ENCODE assay signal across 30 cellular contexts in genomic region chr11:33657757-33658156, GRCh38. TPM values are rescaled to one million over a fixed set of nuclear protein-coding genes. Genes with fewer than 3 reads are reported as not detected.
DNase-seq lines count a peak whose midpoint lies in the region; ATAC-seq lines count a peak whose summit lies in the region.
"Had no signal": no experiment of that assay in that cellular context is flagged by ENCODE, and none has a peak within 500 bp of the region (broad histone marks: within the 10 kb centered on the region; RNA-seq: fewer than 3 reads in every experiment).

No MANE protein-coding gene starts in this region.

- no peaks in the 10 kb centered on the region for H3K9me2 ChIP-seq in Karpas-422 (replicated peaks; ENCODE audit: insufficient read depth, low read length)

- H2BK5ac ChIP-seq in neuronal stem cell (ENCODE audit: low read length), result no peak overlapping the region

- no peak overlapping the region for H3K23ac ChIP-seq in neuronal stem cell (ENCODE audit: low read depth, low read length, poor library complexity)

- ATAC-seq in GM19395 (IDR thresholded peaks at IDR 0.05; ENCODE audit: unreplicated experiment), result no peak
- ATAC-seq: Panc1 had no signal

- no peak overlapping the region for H3K18ac ChIP-seq in neuronal stem cell (ENCODE audit: low read length)

- DNase-seq in COR-L47 (lab: John Stamatoyannopoulos, UW), result peak; percentile 43
- peak; percentile 25 for DNase-seq in Karpas-422
- DNase-seq in NCI-H345 treated with DMSO at 0.1 percent for 48 hours (lab: John Stamatoyannopoulos, UW; ENCODE audit: unreplicated experiment), result peak; percentile 48
- no peak for DNase-seq in neuronal stem cell (ENCODE audit: low spot score)
- DNase-seq in NCI-H1436 (lab: John Stamatoyannopoulos, UW), result no peak
- no peak for DNase-seq in GM03348 (ENCODE audit: low spot score)
- no peak for DNase-seq in NCI-H226
- DNase-seq: AML-193; CD4-positive, alpha-beta T cell; DMS53; EL; GDM1; GM23248; MV-4-11; NCI-H1105; NCI-H187; NCI-H2107; NCI-H526 treated with DMSO at 0.1 percent for 48 hours; SHP77; T-helper 1 cell had no signal

- no peak overlapping the region for H3K4ac ChIP-seq in neuronal stem cell (ENCODE audit: low read length)

- H2BK120ac ChIP-seq in neuronal stem cell (ENCODE audit: low read depth, low read length), result no peak overlapping the region

- no peak overlapping the region for H2AK5ac ChIP-seq in neuronal stem cell (ENCODE audit: low read depth, low read length)

- no peak overlapping the region for H4K91ac ChIP-seq in neuronal stem cell (ENCODE audit: low read depth, low read length, poor library complexity)

- H3K14ac ChIP-seq in neuronal stem cell (ENCODE audit: low read length), result peak overlapping the region; percentile 79

- H2AFZ ChIP-seq in Karpas-422 (ENCODE audit: low read length) (no peak overlapping the region), neuronal stem cell (ENCODE audit: low read length) (no peak overlapping the region)
- H2AFZ ChIP-seq: GM23248 had no signal

- H3K79me1 ChIP-seq in neuronal stem cell (ENCODE audit: low read depth, low read length), result no peaks in the 10 kb centered on the region

- no peaks in the 10 kb centered on the region for H3K36me3 ChIP-seq in Karpas-422 (ENCODE audit: insufficient read depth, low read length)
- no peaks in the 10 kb centered on the region for H3K36me3 ChIP-seq in neuronal stem cell (replicated peaks in 1 of 2; ENCODE audit: control insufficient read depth in 2 of 2, insufficient read depth in 2 of 2, low read length in 2 of 2)
- H3K36me3 ChIP-seq: BLaER1 treated with 17β-estradiol and CSF1 and Interleukin-3, amounts not matched to agents 10 nM and 100 nM had no signal

- H2BK12ac ChIP-seq in neuronal stem cell (ENCODE audit: low read length), result no peak overlapping the region

- H4K8ac ChIP-seq in neuronal stem cell (ENCODE audit: low read depth, low read length), result no peak overlapping the region

- H3K9me3 ChIP-seq in Karpas-422 (ENCODE audit: low read length) (no peaks in the 10 kb centered on the region), neuronal stem cell (replicated peaks in 1 of 2; ENCODE audit: control insufficient read depth in 2 of 2, insufficient read depth in 1 of 2, low read depth in 1 of 2, low read length in 2 of 2) (no peaks in the 10 kb centered on the region)
- H3K9me3 ChIP-seq: BLaER1 treated with 17β-estradiol and CSF1 and Interleukin-3, amounts not matched to agents 10 nM and 100 nM had no signal

- H3K27me3 ChIP-seq in Karpas-422 (ENCODE audit: low read length) (no peaks in the 10 kb centered on the region), neuronal stem cell (ENCODE audit: control insufficient read depth in 3 of 3, insufficient read depth in 3 of 3, low read depth in 1 of 3, low read length in 3 of 3) (no peaks in the 10 kb centered on the region)
- H3K27me3 ChIP-seq: BLaER1 treated with 17β-estradiol and CSF1 and Interleukin-3, amounts not matched to agents 10 nM and 100 nM had no signal

- H3K4me3 ChIP-seq in Karpas-422 (ENCODE audit: low read length) (no peak overlapping the region), neuronal stem cell (ENCODE audit: low read length in 2 of 2) (no peak overlapping the region)
- H3K4me3 ChIP-seq: BLaER1 treated with 17β-estradiol and CSF1 and Interleukin-3, amounts not matched to agents 10 nM and 100 nM; GM23248; K562 had no signal

- H2BK15ac ChIP-seq in neuronal stem cell (ENCODE audit: low read length), result no peak overlapping the region

- H3K27ac ChIP-seq in Karpas-422 (ENCODE audit: low read length) (no peak overlapping the region), neuronal stem cell (replicated peaks; ENCODE audit: low read length) (no peak overlapping the region)
- H3K27ac ChIP-seq: BLaER1 treated with 17β-estradiol and CSF1 and Interleukin-3, amounts not matched to agents 10 nM and 100 nM; GM23248; RWPE1 had no signal

- WGBS in neuronal stem cell (ENCODE audit: extremely low coverage in 2 of 2, insufficient read length in 2 of 2, insufficient replicate concordance in 1 of 2), 2 donors, result no CpG with 5 or more reads among the region's 3 CpGs

- H3K79me2 ChIP-seq in Karpas-422 (ENCODE audit: low read length), result no peaks in the 10 kb centered on the region

- H3K4me2 ChIP-seq in Karpas-422 (ENCODE audit: low read depth, low read length, poor library complexity, severe bottlenecking) (no peak overlapping the region), neuronal stem cell (ENCODE audit: insufficient read depth, low read length, poor library complexity, severe bottlenecking) (no peak overlapping the region)
- H3K4me2 ChIP-seq: BLaER1 treated with 17β-estradiol and CSF1 and Interleukin-3, amounts not matched to agents 10 nM and 100 nM had no signal

- H4K20me1 ChIP-seq in Karpas-422 (ENCODE audit: insufficient read depth, low read depth, low read length), result no peaks in the 10 kb centered on the region
- H4K20me1 ChIP-seq: BLaER1 treated with 17β-estradiol and CSF1 and Interleukin-3, amounts not matched to agents 10 nM and 100 nM had no signal

- H3K9ac ChIP-seq in Karpas-422 (ENCODE audit: low read length), result no peak overlapping the region
- no peak overlapping the region for H3K9ac ChIP-seq in neuronal stem cell (ENCODE audit: low read depth, low read length, poor library complexity)
- H3K9ac ChIP-seq: BLaER1 treated with 17β-estradiol and CSF1 and Interleukin-3, amounts not matched to agents 10 nM and 100 nM; GM23248 had no signal

- H3K4me1 ChIP-seq in Karpas-422 (ENCODE audit: low read length), result no peaks in the 10 kb centered on the region
- no peaks in the 10 kb centered on the region for H3K4me1 ChIP-seq in neuronal stem cell (ENCODE audit: control insufficient read depth in 2 of 2, insufficient read depth in 1 of 2, low read depth in 1 of 2, low read length in 2 of 2)
- H3K4me1 ChIP-seq: BLaER1 treated with 17β-estradiol and CSF1 and Interleukin-3, amounts not matched to agents 10 nM and 100 nM had no signal

RNA-seq across cellular contexts. Expression of gene C11orf91, which starts 42.9 kb away (rescaled TPM):
- total RNA-seq in Karpas-422 (2014; rRNA removed; shearing (Covaris generic); ENCODE audit: low replicate concordance), result not detected in 2 replicates
- 0.47 TPM for polyA plus RNA-seq in neuronal stem cell (2013, experiment 1 of 2)
- polyA plus RNA-seq in neuronal stem cell (2013, experiment 2 of 2), result 0.30 TPM
- total RNA-seq: A172, GM23248, H7, K562, NCI-H460, OCI-LY7 had no signal
- polyA plus RNA-seq: AG04450, GM23248, K562 had no signal

Comparison
In these comparisons a context has a peak if more than half of its experiments do, and no peak if none do; other contexts are left out.
1. DNase-seq: peak in COR-L47 (single experiment), Karpas-422 (single experiment) and NCI-H345 treated with DMSO at 0.1 percent for 48 hours (single experiment); none in neuronal stem cell (single experiment), NCI-H1436 (single experiment), GM03348 (single experiment) and NCI-H226 (single experiment).